Comparison of ENCODE assay signal across 9 cellular contexts in genomic region chr11:63829823-63830489, GRCh38. TPM values are rescaled to one million over a fixed set of nuclear protein-coding genes. Genes with fewer than 3 reads are reported as not detected.
DNase-seq lines count a peak whose midpoint lies in the region; ATAC-seq, FAIRE-seq and TF ChIP-seq lines count a peak whose summit lies in the region.
"Had no signal": no experiment of that assay in that cellular context is flagged by ENCODE, and none has a peak within 500 bp of the region (broad histone marks: within the 10 kb centered on the region; RNA-seq: fewer than 3 reads in every experiment).

No MANE protein-coding gene starts in this region.

- TF ChIP-seq POLR2A in endothelial cell of umbilical vein (IDR thresholded peaks at IDR 0.05; ENCODE audit: low read depth, low read length): no peak

- 66 to 84% (median 79%) methylated on average over 8 of the region's 8 CpGs for WGBS in psoas muscle, 3 donors

- no peaks in the 10 kb centered on the region for H4K20me1 ChIP-seq in endothelial cell of umbilical vein (replicated peaks; ENCODE audit: control insufficient read depth, extremely low read depth, insufficient read depth, low read length)

- H3K4me3 ChIP-seq in endothelial cell of umbilical vein (replicated peaks in 1 of 3; ENCODE audit: insufficient read depth in 1 of 3, low read depth in 1 of 3, low read length in 3 of 3) (no peak overlapping the region), psoas muscle (no peak overlapping the region)

- TF ChIP-seq CTCF in endothelial cell of umbilical vein (IDR thresholded peaks at IDR 0.05; ENCODE audit: extremely low read depth in 1 of 2, insufficient read depth in 1 of 2, low read depth in 1 of 2, low read length in 2 of 2) (peak; percentile 31 to 53), psoas muscle (IDR thresholded peaks at IDR 0.05) (no peak)

- H3K27ac ChIP-seq in endothelial cell of umbilical vein (ENCODE audit: insufficient read depth, low read depth, low read length) (no peak overlapping the region), psoas muscle (no peak overlapping the region)

- BruUV-seq in endothelial cell of umbilical vein (replicated peaks; lab: Mats Ljungman, UMichigan): no TSS peak

- no peak overlapping the region for H3K4me2 ChIP-seq in endothelial cell of umbilical vein (ENCODE audit: insufficient read depth, low read length)

- CTCF ChIA-PET in endothelial cell of umbilical vein (lab: Charles Lee): interaction anchor here (0.6 to 16.7 kb wide), 10 partner anchors 8 to 358 kb away, joined by 3 to 264 read pairs (median 4); partner anchors contain the start of genes MARK2 and ZFTA

- H2AFZ ChIP-seq in endothelial cell of umbilical vein (ENCODE audit: low read depth, low read length): no peak overlapping the region

- no peaks in the 10 kb centered on the region for H3K79me2 ChIP-seq in endothelial cell of umbilical vein (ENCODE audit: control insufficient read depth, insufficient read depth, low read length)

- no peaks in the 10 kb centered on the region for H3K9me3 ChIP-seq in endothelial cell of umbilical vein (replicated peaks; ENCODE audit: control insufficient read depth, insufficient read depth, low read length)
- H3K9me3 ChIP-seq in psoas muscle: no peaks in the 10 kb centered on the region

- H3K9me1 ChIP-seq in endothelial cell of umbilical vein (replicated peaks; ENCODE audit: control insufficient read depth, extremely low read depth, insufficient read depth, low read length): no peaks in the 10 kb centered on the region

- H3K36me3 ChIP-seq in endothelial cell of umbilical vein (ENCODE audit: control insufficient read depth in 2 of 2, extremely low read depth in 1 of 2, insufficient read depth in 2 of 2, low read length in 2 of 2): peaks cover 2 to 10% of the 10 kb centered on the region in 2 experiments
- peaks cover 0 to 20% of the 10 kb centered on the region in 2 donors for H3K36me3 ChIP-seq in psoas muscle (ENCODE audit: insufficient read depth in 1 of 2, low read depth in 1 of 2)

- DNase-seq in SIG-M5 treated with dmso at 0.1 percent for 504 hours (lab: John Stamatoyannopoulos, UW; ENCODE audit: unreplicated experiment) (peak; percentile 26), SIG-M5 (lab: John Stamatoyannopoulos, UW) (no peak), NCI-H1694 treated with DMSO at 0.1 percent for 48 hours (lab: John Stamatoyannopoulos, UW) (peak; percentile 5), endothelial cell of umbilical vein (ENCODE audit: low read depth, low spot score) (peak; percentile 44), psoas muscle (no peak), GOT3 (lab: John Stamatoyannopoulos, UW) (no peak)
- no peak for DNase-seq in stimulated activated CD8-positive, alpha-beta memory T cell treated with anti-CD3 and anti-CD28 coated beads, Interleukin-4, amount 100 ng/mL, for 48 hours
- DNase-seq: activated T-cell treated with anti-CD3 and anti-CD28 coated beads, Interleukin-2, amount 50 U/mL, for 4 hours had no signal

- POLR2A ChIA-PET in endothelial cell of umbilical vein (lab: Charles Lee): no interaction called here

- no peaks in the 10 kb centered on the region for H3K4me1 ChIP-seq in endothelial cell of umbilical vein (ENCODE audit: control insufficient read depth, extremely low read depth, insufficient read depth, low read length)
- H3K4me1 ChIP-seq in psoas muscle: no peaks in the 10 kb centered on the region

- FAIRE-seq in endothelial cell of umbilical vein (lab: Jason Lieb, UNC): peak; percentile 69

- intact Hi-C loops in endothelial cell of umbilical vein (cut with micrococcal nuclease) (no loop called here), psoas muscle (cut with DNase I) (loop anchor here in 1 of 2 donors (10.0 kb wide), 1 partner anchor 325 kb away; no protein-coding TSS in a partner anchor)

- dilution Hi-C loops in endothelial cell of umbilical vein (cut with MboI; ENCODE audit: extremely low pct_ligation_motif_present, low sequenced_read_pairs): no loop called here

- ATAC-seq in psoas muscle (peak in 3 of 4 donors; percentile 39 to 58 (median 43)), HG02610 (IDR thresholded peaks at IDR 0.05; ENCODE audit: unreplicated experiment) (no peak)

- H3K9ac ChIP-seq in endothelial cell of umbilical vein (replicated peaks; ENCODE audit: extremely low read depth, insufficient read depth, low read length): no peak overlapping the region

- no peaks in the 10 kb centered on the region for H3K27me3 ChIP-seq in endothelial cell of umbilical vein (ENCODE audit: control insufficient read depth in 2 of 2, insufficient read depth in 2 of 2, low read length in 2 of 2)
- H3K27me3 ChIP-seq in psoas muscle (ENCODE audit: insufficient read depth in 3 of 3, low read length in 2 of 3): no peaks in the 10 kb centered on the region

TF ChIP-seq in endothelial cell of umbilical vein, 7 proteins besides CTCF, POLR2A, EP300 and RAD21:
- no peak for TF ChIP-seq FOS (IDR thresholded peaks at IDR 0.05; ENCODE audit: borderline replicate concordance, insufficient read depth, low read length)
- no peak for TF ChIP-seq EZH2 (IDR thresholded peaks at IDR 0.05; ENCODE audit: borderline replicate concordance, low read depth, low read length, severe bottlenecking)

RNA-seq across cellular contexts. Expression of gene MARK2, which starts 9.0 kb away (rescaled TPM):
- total RNA-seq in endothelial cell of umbilical vein: 33.4 and 34.7 TPM in 2 replicates
- polyA plus RNA-seq in endothelial cell of umbilical vein: 16.6 and 16.7 TPM in 2 replicates
- 19.1 and 19.9 TPM in 2 replicates for polyA plus RNA-seq in endothelial cell of umbilical vein (2011; cell fraction: cytosol; rRNA removed)
- polyA plus RNA-seq in endothelial cell of umbilical vein (2011; cell fraction: nucleus; rRNA removed): 23.1 and 28.7 TPM in 2 replicates
- polyA plus RNA-seq in endothelial cell of umbilical vein (2012): 19.7 and 21.0 TPM in 2 replicates
- polyA minus RNA-seq in endothelial cell of umbilical vein: 18.3 and 34.6 TPM in 2 replicates
- polyA minus RNA-seq in endothelial cell of umbilical vein (2011; cell fraction: cytosol; rRNA and poly(A)+ RNA removed): 45.0 TPM
- polyA minus RNA-seq in endothelial cell of umbilical vein (2011; cell fraction: nucleus; rRNA and poly(A)+ RNA removed): 14.6 and 18.9 TPM in 2 replicates
- 10 to 100 TPM; 21.7 to 24.9 (median 22.9) TPM for total RNA-seq in psoas muscle
- polyA plus RNA-seq in psoas muscle: 10 to 100 TPM; 11.7 to 24.7 (median 12.7) TPM

RNA-seq across cellular contexts. Expression of gene SPINDOC, which starts 16.7 kb away (rescaled TPM):
- 51.5 and 54.5 TPM in 2 replicates for total RNA-seq in endothelial cell of umbilical vein
- 29.4 and 33.8 TPM in 2 replicates for polyA plus RNA-seq in endothelial cell of umbilical vein
- 28.8 and 40.1 TPM in 2 replicates for polyA plus RNA-seq in endothelial cell of umbilical vein (2011; cell fraction: cytosol; rRNA removed)
- 25.6 and 28.9 TPM in 2 replicates for polyA plus RNA-seq in endothelial cell of umbilical vein (2011; cell fraction: nucleus; rRNA removed)
- polyA plus RNA-seq in endothelial cell of umbilical vein (2012): 38.6 and 39.9 TPM in 2 replicates
- polyA minus RNA-seq in endothelial cell of umbilical vein: 12.0 and 19.1 TPM in 2 replicates
- 26.4 TPM for polyA minus RNA-seq in endothelial cell of umbilical vein (2011; cell fraction: cytosol; rRNA and poly(A)+ RNA removed)
- 6.8 and 10.4 TPM in 2 replicates for polyA minus RNA-seq in endothelial cell of umbilical vein (2011; cell fraction: nucleus; rRNA and poly(A)+ RNA removed)
- 1 to 10 TPM; 3.8 to 8.8 (median 6.9) TPM for total RNA-seq in psoas muscle
- 1 to 10 TPM; 2.7 to 4.7 (median 4.6) TPM for polyA plus RNA-seq in psoas muscle

Comparison
In these comparisons a context has a peak if more than half of its experiments do, and no peak if none do; other contexts are left out.
1. DNase-seq: peak in SIG-M5 treated with dmso at 0.1 percent for 504 hours (single experiment), NCI-H1694 treated with DMSO at 0.1 percent for 48 hours (single experiment) and endothelial cell of umbilical vein (single experiment); none in SIG-M5 (single experiment), psoas muscle (0 of 2), stimulated activated CD8-positive, alpha-beta memory T cell treated with anti-CD3 and anti-CD28 coated beads, Interleukin-4, amount 100 ng/mL, for 48 hours (single experiment) and GOT3 (single experiment).